ENCODE assay signal across 8 cellular contexts in the genomic region with DNA sequence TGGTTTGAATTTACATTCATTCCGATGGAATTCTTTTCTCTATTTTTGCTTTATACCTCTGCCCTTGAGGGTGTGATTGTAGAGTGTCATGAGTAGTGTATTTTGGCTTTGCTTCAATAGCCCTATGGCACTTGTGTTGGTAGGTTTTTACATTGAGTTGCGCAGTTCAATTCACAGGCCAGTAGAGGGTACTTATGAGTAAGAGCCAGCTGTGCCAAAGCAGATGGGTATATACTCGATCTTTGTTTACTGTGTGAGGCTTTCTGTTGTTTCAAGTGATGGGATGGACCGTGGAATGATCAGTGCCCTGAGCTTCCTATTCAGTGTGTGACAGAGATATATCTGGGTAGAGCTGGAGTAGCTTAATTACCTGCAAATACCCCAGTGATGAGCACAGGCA. TPM values are rescaled to one million over a fixed set of nuclear protein-coding genes. Genes with fewer than 3 reads are reported as not detected.
DNase-seq lines count a peak whose midpoint lies in the region; ATAC-seq, FAIRE-seq and TF ChIP-seq lines count a peak whose summit lies in the region.

No MANE protein-coding gene starts in this region.

- no peak overlapping the region for H3K9ac ChIP-seq in colonic mucosa (ENCODE audit: low read depth in 2 of 2, low read length in 2 of 2)

- POLR2A ChIA-PET in activated naive CD8-positive, alpha-beta T cell treated with anti-CD3 and anti-CD28 coated beads, Interleukin-2, amount 10 ng/mL, durations not matched to agents 7 days and 5 days (lab: Charles Lee): no interaction called here

- H3K4me1 Mint-ChIP-seq in activated naive CD8-positive, alpha-beta T cell treated with anti-CD3 and anti-CD28 coated beads, Interleukin-2, amount 10 ng/mL, durations not matched to agents 7 days and 5 days: peaks cover 8% of the 10 kb centered on the region
- no peaks in the 10 kb centered on the region for H3K4me1 Mint-ChIP-seq in activated naive CD8-positive, alpha-beta T cell treated with anti-CD3 and anti-CD28 coated beads, Interleukin-2, amount 50 U/mL, for 24 hours

- H3K27me3 ChIP-seq in colonic mucosa (no peaks in the 10 kb centered on the region), upper lobe of left lung (no peaks in the 10 kb centered on the region), pancreas (no peaks in the 10 kb centered on the region)

- no peak for TF ChIP-seq EP300 in upper lobe of left lung (IDR thresholded peaks at IDR 0.05)

- FAIRE-seq in pancreas (lab: Jason Lieb, UNC): no peak

- 40 to 47% methylated on average over 4 of the region's 4 CpGs for WGBS in upper lobe of left lung, 2 donors
- 58 to 59% methylated on average over 4 of the region's 4 CpGs for WGBS in pancreas, 2 donors

- TF ChIP-seq CTCF in colonic mucosa (IDR thresholded peaks at IDR 0.05) (peak; percentile 21), upper lobe of left lung (IDR thresholded peaks at IDR 0.05) (peak in 5 of 6 experiments; percentile 22 to 48 (median 40)), pancreas (IDR thresholded peaks at IDR 0.05) (no peak)

- H3K4me3 Mint-ChIP-seq in activated naive CD8-positive, alpha-beta T cell treated with anti-CD3 and anti-CD28 coated beads, Interleukin-2, amount 10 ng/mL, durations not matched to agents 7 days and 5 days: no peak overlapping the region
- H3K4me3 Mint-ChIP-seq in activated naive CD8-positive, alpha-beta T cell treated with anti-CD3 and anti-CD28 coated beads, Interleukin-2, amount 50 U/mL, for 24 hours: no peak overlapping the region

- ATAC-seq in activated naive CD8-positive, alpha-beta T cell treated with anti-CD3 and anti-CD28 coated beads, Interleukin-2, amount 10 ng/mL, durations not matched to agents 7 days and 5 days (ENCODE audit: low read depth): peak; percentile 56
- no peak for ATAC-seq in activated naive CD8-positive, alpha-beta T cell treated with anti-CD3 and anti-CD28 coated beads, Interleukin-2, amount 50 U/mL, for 24 hours
- ATAC-seq in upper lobe of left lung (ENCODE audit: low FRiP score in 2 of 2) (peak; percentile 48 to 53), GM21717 (IDR thresholded peaks at IDR 0.05; ENCODE audit: unreplicated experiment) (no peak), GM21737 (IDR thresholded peaks at IDR 0.05; ENCODE audit: unreplicated experiment) (no peak), pancreas (no peak)

- H3K27ac ChIP-seq in colonic mucosa: no peak overlapping the region
- no peak overlapping the region for H3K27ac ChIP-seq in upper lobe of left lung
- H3K27ac ChIP-seq in pancreas: no peak overlapping the region

- DNase-seq in activated naive CD8-positive, alpha-beta T cell treated with anti-CD3 and anti-CD28 coated beads, Interleukin-2, amount 10 ng/mL, durations not matched to agents 7 days and 5 days: no peak
- DNase-seq in activated naive CD8-positive, alpha-beta T cell treated with anti-CD3 and anti-CD28 coated beads, Interleukin-2, amount 50 U/mL, for 24 hours: no peak
- peak; percentile 75 for DNase-seq in NCI-H2029 treated with DMSO at 0.1 percent for 48 hours (lab: John Stamatoyannopoulos, UW)
- no peak for DNase-seq in colonic mucosa
- no peak for DNase-seq in upper lobe of left lung
- no peak for DNase-seq in pancreas

- no peaks in the 10 kb centered on the region for H3K9me3 Mint-ChIP-seq in activated naive CD8-positive, alpha-beta T cell treated with anti-CD3 and anti-CD28 coated beads, Interleukin-2, amount 10 ng/mL, durations not matched to agents 7 days and 5 days
- H3K9me3 Mint-ChIP-seq in activated naive CD8-positive, alpha-beta T cell treated with anti-CD3 and anti-CD28 coated beads, Interleukin-2, amount 50 U/mL, for 24 hours: peaks cover 17% of the 10 kb centered on the region

- H3K27ac Mint-ChIP-seq in activated naive CD8-positive, alpha-beta T cell treated with anti-CD3 and anti-CD28 coated beads, Interleukin-2, amount 10 ng/mL, durations not matched to agents 7 days and 5 days: peak overlapping the region; percentile 13
- H3K27ac Mint-ChIP-seq in activated naive CD8-positive, alpha-beta T cell treated with anti-CD3 and anti-CD28 coated beads, Interleukin-2, amount 50 U/mL, for 24 hours: no peak overlapping the region

- intact Hi-C loops in colonic mucosa (cut with DNase I): loop anchor here (10.0 kb wide), 1 partner anchor 195 kb away; no protein-coding TSS in a partner anchor
- intact Hi-C loops in pancreas (cut with DNase I): loop anchor here in 1 of 3 donors (10.0 kb wide), 1 partner anchor 245 kb away; no protein-coding TSS in a partner anchor

- H3K4me1 ChIP-seq in colonic mucosa (no peaks in the 10 kb centered on the region), upper lobe of left lung (peaks cover 0 to 1% (median 0%) of the 10 kb centered on the region in 4 donors), pancreas (peaks cover 4 to 16% (median 9%) of the 10 kb centered on the region in 3 donors)

- no peak overlapping the region for H3K4me3 ChIP-seq in colonic mucosa
- no peak overlapping the region for H3K4me3 ChIP-seq in upper lobe of left lung
- H3K4me3 ChIP-seq in pancreas: no peak overlapping the region

- no peak for TF ChIP-seq POLR2A in upper lobe of left lung (IDR thresholded peaks at IDR 0.05)

- H3K9me3 ChIP-seq in colonic mucosa: no peaks in the 10 kb centered on the region
- no peaks in the 10 kb centered on the region for H3K9me3 ChIP-seq in upper lobe of left lung
- peaks cover 0 to 3% (median 0%) of the 10 kb centered on the region in 4 donors for H3K9me3 ChIP-seq in pancreas

- no peaks in the 10 kb centered on the region for H3K36me3 Mint-ChIP-seq in activated naive CD8-positive, alpha-beta T cell treated with anti-CD3 and anti-CD28 coated beads, Interleukin-2, amount 10 ng/mL, durations not matched to agents 7 days and 5 days
- peaks cover 1% of the 10 kb centered on the region for H3K36me3 Mint-ChIP-seq in activated naive CD8-positive, alpha-beta T cell treated with anti-CD3 and anti-CD28 coated beads, Interleukin-2, amount 50 U/mL, for 24 hours (ENCODE audit: low read depth)

- H3K27me3 Mint-ChIP-seq in activated naive CD8-positive, alpha-beta T cell treated with anti-CD3 and anti-CD28 coated beads, Interleukin-2, amount 10 ng/mL, durations not matched to agents 7 days and 5 days: peaks cover 21% of the 10 kb centered on the region
- H3K27me3 Mint-ChIP-seq in activated naive CD8-positive, alpha-beta T cell treated with anti-CD3 and anti-CD28 coated beads, Interleukin-2, amount 50 U/mL, for 24 hours: peaks cover 15% of the 10 kb centered on the region

- H3K36me3 ChIP-seq in colonic mucosa: no peaks in the 10 kb centered on the region
- H3K36me3 ChIP-seq in upper lobe of left lung: no peaks in the 10 kb centered on the region
- no peaks in the 10 kb centered on the region for H3K36me3 ChIP-seq in pancreas

RNA-seq across cellular contexts. Expression of gene AKR1C3, which starts 4.3 kb away (rescaled TPM):
- 1 to 10 TPM; 1.8 to 2.0 TPM for total RNA-seq in activated naive CD8-positive, alpha-beta T cell treated with anti-CD3 and anti-CD28 coated beads, Interleukin-2, amount 10 ng/mL, durations not matched to agents 7 days and 5 days
- total RNA-seq in colonic mucosa: 100 to 1,000 TPM in 1 of 2 donors, 10 to 100 TPM in 1; 75.6 to 257 TPM
- total RNA-seq in upper lobe of left lung: 100 to 1,000 TPM in 3 of 6 donors, 10 to 100 TPM in 3; 39.8 to 136 (median 96.0) TPM
- 10 to 100 TPM; 14.5 to 36.1 (median 22.2) TPM for total RNA-seq in pancreas
- 10 to 100 TPM in 1 of 2 donors, 1 to 10 TPM in 1; 8.7 to 17.1 TPM for polyA plus RNA-seq in pancreas

Comparison
In these comparisons a context has a peak if more than half of its experiments do, and no peak if none do; other contexts are left out.
1. ATAC-seq: peak in activated naive CD8-positive, alpha-beta T cell treated with anti-CD3 and anti-CD28 coated beads, Interleukin-2, amount 10 ng/mL, durations not matched to agents 7 days and 5 days (single experiment) and upper lobe of left lung (2 of 2); none in activated naive CD8-positive, alpha-beta T cell treated with anti-CD3 and anti-CD28 coated beads, Interleukin-2, amount 50 U/mL, for 24 hours (single experiment), GM21717 (single experiment), GM21737 (single experiment) and pancreas (0 of 4).
2. CTCF ChIP-seq: peak in colonic mucosa (single experiment) and upper lobe of left lung (5 of 6); none in pancreas (0 of 4).
3. RNA of gene AKR1C3, which starts 4.3 kb away (total RNA-seq): 75.6 to 257 TPM in colonic mucosa, 39.8 to 136 TPM in upper lobe of left lung and 14.5 to 36.1 TPM in pancreas; 1.8 to 2.0 TPM in activated naive CD8-positive, alpha-beta T cell treated with anti-CD3 and anti-CD28 coated beads, Interleukin-2, amount 10 ng/mL, durations not matched to agents 7 days and 5 days; every median in the first group is over 4 times any median in the second.